1 cellular context compared by ENCODE assay signal in the genomic region with DNA sequence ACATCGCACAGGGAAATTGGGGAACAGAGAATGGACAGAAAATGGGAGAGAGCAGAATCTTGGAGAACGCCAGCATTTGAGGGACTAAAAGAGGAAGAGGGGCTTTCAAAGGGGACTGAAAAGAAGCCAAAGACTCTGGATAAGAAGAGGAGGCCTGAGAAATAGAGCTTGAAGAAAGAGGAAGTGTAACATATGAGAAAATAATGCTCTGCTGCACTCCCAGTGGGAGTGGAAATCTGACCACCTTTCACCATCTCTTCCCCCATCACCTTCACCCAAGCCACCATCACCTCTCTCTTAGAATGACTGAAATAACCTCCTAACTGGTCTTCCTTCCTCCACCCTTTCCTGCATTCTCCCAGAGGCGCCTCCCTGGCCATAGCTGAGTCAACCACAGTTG.
TF ChIP-seq lines count a peak whose summit lies in the region.

No MANE protein-coding gene starts in this region.

TF ChIP-seq in GM12878, 131 proteins besides CTCF, POLR2A, EP300 and RAD21:
- TF ChIP-seq SPI1 (IDR thresholded peaks at IDR 0.05; ENCODE audit: borderline replicate concordance, insufficient read depth, low read depth, low read length) (peak; percentile 97), SIX5 (IDR thresholded peaks at IDR 0.05; ENCODE audit: low read depth, low read length, severe bottlenecking) (no peak), IKZF2 (IDR thresholded peaks at IDR 0.05) (peak; percentile 40 to 42), ZBTB4 (CRISPR knock-in tag; IDR thresholded peaks at IDR 0.05) (no peak), MYC (IDR thresholded peaks at IDR 0.05; ENCODE audit: insufficient read depth, insufficient read length, insufficient replicate concordance, low read length, severe bottlenecking) (no peak), EED (IDR thresholded peaks at IDR 0.05; ENCODE audit: low read depth) (0 out of 2 replicates have a peak, but pooled peaks have one; percentile 15), TCF7 (IDR thresholded peaks at IDR 0.05; ENCODE audit: borderline replicate concordance) (no peak), SUPT20H (IDR thresholded peaks at IDR 0.05; ENCODE audit: borderline replicate concordance, control insufficient read depth, low read depth, low read length) (no peak), ZNF274 (IDR thresholded peaks at IDR 0.05; ENCODE audit: insufficient read depth, insufficient read length) (no peak), RUNX3 (IDR thresholded peaks at IDR 0.05; ENCODE audit: low read length) (peak; percentile 30; the same call in 1 of the 2 replicates)
- TF ChIP-seq, protein P1, sequence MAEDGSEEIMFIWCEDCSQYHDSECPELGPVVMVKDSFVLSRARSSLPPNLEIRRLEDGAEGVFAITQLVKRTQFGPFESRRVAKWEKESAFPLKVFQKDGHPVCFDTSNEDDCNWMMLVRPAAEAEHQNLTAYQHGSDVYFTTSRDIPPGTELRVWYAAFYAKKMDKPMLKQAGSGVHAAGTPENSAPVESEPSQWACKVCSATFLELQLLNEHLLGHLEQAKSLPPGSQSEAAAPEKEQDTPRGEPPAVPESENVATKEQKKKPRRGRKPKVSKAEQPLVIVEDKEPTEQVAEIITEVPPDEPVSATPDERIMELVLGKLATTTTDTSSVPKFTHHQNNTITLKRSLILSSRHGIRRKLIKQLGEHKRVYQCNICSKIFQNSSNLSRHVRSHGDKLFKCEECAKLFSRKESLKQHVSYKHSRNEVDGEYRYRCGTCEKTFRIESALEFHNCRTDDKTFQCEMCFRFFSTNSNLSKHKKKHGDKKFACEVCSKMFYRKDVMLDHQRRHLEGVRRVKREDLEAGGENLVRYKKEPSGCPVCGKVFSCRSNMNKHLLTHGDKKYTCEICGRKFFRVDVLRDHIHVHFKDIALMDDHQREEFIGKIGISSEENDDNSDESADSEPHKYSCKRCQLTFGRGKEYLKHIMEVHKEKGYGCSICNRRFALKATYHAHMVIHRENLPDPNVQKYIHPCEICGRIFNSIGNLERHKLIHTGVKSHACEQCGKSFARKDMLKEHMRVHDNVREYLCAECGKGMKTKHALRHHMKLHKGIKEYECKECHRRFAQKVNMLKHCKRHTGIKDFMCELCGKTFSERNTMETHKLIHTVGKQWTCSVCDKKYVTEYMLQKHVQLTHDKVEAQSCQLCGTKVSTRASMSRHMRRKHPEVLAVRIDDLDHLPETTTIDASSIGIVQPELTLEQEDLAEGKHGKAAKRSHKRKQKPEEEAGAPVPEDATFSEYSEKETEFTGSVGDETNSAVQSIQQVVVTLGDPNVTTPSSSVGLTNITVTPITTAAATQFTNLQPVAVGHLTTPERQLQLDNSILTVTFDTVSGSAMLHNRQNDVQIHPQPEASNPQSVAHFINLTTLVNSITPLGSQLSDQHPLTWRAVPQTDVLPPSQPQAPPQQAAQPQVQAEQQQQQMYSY (CRISPR knock-in tag; IDR thresholded peaks at IDR 0.05), result no peak
TF ChIP-seq in GM12878: peak in this region for 4.
